Comparison of ENCODE assay signal across 1 cellular context in the genomic region with DNA sequence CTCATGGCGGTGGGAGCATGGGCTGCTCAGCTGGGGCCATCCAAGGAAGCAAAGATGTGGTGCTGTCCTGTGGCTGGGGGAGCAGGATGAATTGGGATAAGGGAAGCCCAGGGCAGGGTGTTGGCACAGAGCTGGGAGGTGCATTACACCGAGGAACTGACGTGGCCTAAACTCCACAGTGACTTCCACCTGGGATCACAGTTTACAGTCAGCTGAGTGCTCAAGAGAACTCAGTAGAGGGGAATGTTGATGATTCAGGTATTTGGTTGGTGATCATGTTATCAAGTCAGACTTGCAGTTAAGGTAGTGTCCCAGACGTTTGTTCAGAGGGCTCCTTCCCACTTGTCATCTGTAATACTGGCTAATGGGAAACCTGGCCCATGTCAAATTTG.
TF ChIP-seq lines count a peak whose summit lies in the region.

No MANE protein-coding gene starts in this region.

TF ChIP-seq in WTC11, 78 proteins besides CTCF, POLR2A, EP300 and RAD21 (continued from another document):
- TF ChIP-seq, protein P1, sequence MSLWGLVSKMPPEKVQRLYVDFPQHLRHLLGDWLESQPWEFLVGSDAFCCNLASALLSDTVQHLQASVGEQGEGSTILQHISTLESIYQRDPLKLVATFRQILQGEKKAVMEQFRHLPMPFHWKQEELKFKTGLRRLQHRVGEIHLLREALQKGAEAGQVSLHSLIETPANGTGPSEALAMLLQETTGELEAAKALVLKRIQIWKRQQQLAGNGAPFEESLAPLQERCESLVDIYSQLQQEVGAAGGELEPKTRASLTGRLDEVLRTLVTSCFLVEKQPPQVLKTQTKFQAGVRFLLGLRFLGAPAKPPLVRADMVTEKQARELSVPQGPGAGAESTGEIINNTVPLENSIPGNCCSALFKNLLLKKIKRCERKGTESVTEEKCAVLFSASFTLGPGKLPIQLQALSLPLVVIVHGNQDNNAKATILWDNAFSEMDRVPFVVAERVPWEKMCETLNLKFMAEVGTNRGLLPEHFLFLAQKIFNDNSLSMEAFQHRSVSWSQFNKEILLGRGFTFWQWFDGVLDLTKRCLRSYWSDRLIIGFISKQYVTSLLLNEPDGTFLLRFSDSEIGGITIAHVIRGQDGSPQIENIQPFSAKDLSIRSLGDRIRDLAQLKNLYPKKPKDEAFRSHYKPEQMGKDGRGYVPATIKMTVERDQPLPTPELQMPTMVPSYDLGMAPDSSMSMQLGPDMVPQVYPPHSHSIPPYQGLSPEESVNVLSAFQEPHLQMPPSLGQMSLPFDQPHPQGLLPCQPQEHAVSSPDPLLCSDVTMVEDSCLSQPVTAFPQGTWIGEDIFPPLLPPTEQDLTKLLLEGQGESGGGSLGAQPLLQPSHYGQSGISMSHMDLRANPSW (CRISPR knock-in tag; conservative IDR thresholded peaks at IDR 0.05; ENCODE audit: low read depth), result no peak
- TF ChIP-seq TEAD1 (CRISPR knock-in tag; IDR thresholded peaks at IDR 0.05) (no peak), GABPB1 (CRISPR knock-in tag; IDR thresholded peaks at IDR 0.05) (no peak), ZBTB21 (CRISPR knock-in tag; IDR thresholded peaks at IDR 0.05; ENCODE audit: borderline replicate concordance) (no peak)
- TF ChIP-seq, protein P2, sequence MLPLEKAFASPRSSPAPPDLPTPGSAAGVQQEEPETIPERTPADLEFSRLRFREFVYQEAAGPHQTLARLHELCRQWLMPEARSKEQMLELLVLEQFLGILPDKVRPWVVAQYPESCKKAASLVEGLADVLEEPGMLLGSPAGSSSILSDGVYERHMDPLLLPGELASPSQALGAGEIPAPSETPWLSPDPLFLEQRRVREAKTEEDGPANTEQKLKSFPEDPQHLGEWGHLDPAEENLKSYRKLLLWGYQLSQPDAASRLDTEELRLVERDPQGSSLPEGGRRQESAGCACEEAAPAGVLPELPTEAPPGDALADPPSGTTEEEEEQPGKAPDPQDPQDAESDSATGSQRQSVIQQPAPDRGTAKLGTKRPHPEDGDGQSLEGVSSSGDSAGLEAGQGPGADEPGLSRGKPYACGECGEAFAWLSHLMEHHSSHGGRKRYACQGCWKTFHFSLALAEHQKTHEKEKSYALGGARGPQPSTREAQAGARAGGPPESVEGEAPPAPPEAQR (CRISPR knock-in tag; IDR thresholded peaks at IDR 0.05), result no peak
- TF ChIP-seq, protein P3, sequence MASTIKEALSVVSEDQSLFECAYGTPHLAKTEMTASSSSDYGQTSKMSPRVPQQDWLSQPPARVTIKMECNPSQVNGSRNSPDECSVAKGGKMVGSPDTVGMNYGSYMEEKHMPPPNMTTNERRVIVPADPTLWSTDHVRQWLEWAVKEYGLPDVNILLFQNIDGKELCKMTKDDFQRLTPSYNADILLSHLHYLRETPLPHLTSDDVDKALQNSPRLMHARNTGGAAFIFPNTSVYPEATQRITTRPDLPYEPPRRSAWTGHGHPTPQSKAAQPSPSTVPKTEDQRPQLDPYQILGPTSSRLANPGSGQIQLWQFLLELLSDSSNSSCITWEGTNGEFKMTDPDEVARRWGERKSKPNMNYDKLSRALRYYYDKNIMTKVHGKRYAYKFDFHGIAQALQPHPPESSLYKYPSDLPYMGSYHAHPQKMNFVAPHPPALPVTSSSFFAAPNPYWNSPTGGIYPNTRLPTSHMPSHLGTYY (CRISPR knock-in tag; IDR thresholded peaks at IDR 0.05), result no peak
